In genomic region chr19:10419646-10420443, GRCh38 we compare ENCODE assay signal across 8 cellular contexts. TPM values are rescaled to one million over a fixed set of nuclear protein-coding genes. Genes with fewer than 3 reads are reported as not detected.
DNase-seq lines count a peak whose midpoint lies in the region; ATAC-seq and TF ChIP-seq lines count a peak whose summit lies in the region.

No MANE protein-coding gene starts in this region.

- H3K27ac ChIP-seq in cardiac muscle cell: no peak overlapping the region
- no peak overlapping the region for H3K27ac ChIP-seq in fibroblast of lung (ENCODE audit: insufficient read depth, low read length)

- peak overlapping the region; percentile 19 for H2AFZ ChIP-seq in fibroblast of lung (ENCODE audit: low read length)

- no peaks in the 10 kb centered on the region for H3K79me2 ChIP-seq in fibroblast of lung (ENCODE audit: control insufficient read depth, insufficient read depth, low read length)

- H3K4me3 ChIP-seq in cardiac muscle cell (peak overlapping the region; percentile 26), fibroblast of lung (replicated peaks in 1 of 4; ENCODE audit: control extremely low read depth in 1 of 4, insufficient read depth in 1 of 4, low read depth in 3 of 4, low read length in 4 of 4) (peak overlapping the region; percentile 42 to 50 (median 44)), skeletal muscle satellite cell (ENCODE audit: low read length) (peak overlapping the region; percentile 70)

- peaks cover 15% of the 10 kb centered on the region for H3K4me1 ChIP-seq in cardiac muscle cell (ENCODE audit: low read depth)
- H3K4me1 ChIP-seq in fibroblast of lung (ENCODE audit: control insufficient read depth, extremely low read depth, insufficient read depth, low read length): peaks cover 19% of the 10 kb centered on the region
- peaks cover 47% of the 10 kb centered on the region for H3K4me1 ChIP-seq in skeletal muscle satellite cell (ENCODE audit: control insufficient read depth, insufficient read depth, low read length)

- H3K4me2 ChIP-seq in fibroblast of lung (ENCODE audit: extremely low read depth, insufficient read depth, low read length) (peak overlapping the region; percentile 81), skeletal muscle satellite cell (ENCODE audit: low read length) (peak overlapping the region; percentile 89)

- H3K27me3 ChIP-seq in cardiac muscle cell (peaks cover 82% of the 10 kb centered on the region), fibroblast of lung (ENCODE audit: control insufficient read depth, insufficient read depth, low read length) (peaks cover 34% of the 10 kb centered on the region), skeletal muscle satellite cell (ENCODE audit: control insufficient read depth, insufficient read depth, low read length) (peaks cover 58% of the 10 kb centered on the region)

- H3K36me3 ChIP-seq in cardiac muscle cell (no peaks in the 10 kb centered on the region), fibroblast of lung (ENCODE audit: control insufficient read depth, insufficient read depth, low read length) (no peaks in the 10 kb centered on the region), skeletal muscle satellite cell (ENCODE audit: insufficient read depth, low read length) (no peaks in the 10 kb centered on the region)

- no peaks in the 10 kb centered on the region for H4K20me1 ChIP-seq in fibroblast of lung (ENCODE audit: control insufficient read depth, extremely low read depth, insufficient read depth, low read length)

- no peak for ATAC-seq in left cardiac atrium

- H3K9me3 ChIP-seq in cardiac muscle cell (ENCODE audit: low read depth) (no peaks in the 10 kb centered on the region), fibroblast of lung (ENCODE audit: control insufficient read depth, insufficient read depth, low read depth, low read length) (no peaks in the 10 kb centered on the region), skeletal muscle satellite cell (replicated peaks; ENCODE audit: low read length) (no peaks in the 10 kb centered on the region)

- H3K9ac ChIP-seq in fibroblast of lung (ENCODE audit: insufficient read depth, low read length) (no peak overlapping the region), skeletal muscle satellite cell (ENCODE audit: low read depth, low read length) (no peak overlapping the region)

- intact Hi-C loops in left cardiac atrium (cut with DNase I): no loop called here

- DNase-seq in cardiac muscle cell (ENCODE audit: low read depth in 1 of 2, low spot score in 1 of 2): peak; percentile 72
- no peak for DNase-seq in left cardiac atrium
- peak; percentile 67 to 76 for DNase-seq in NCI-H2081 (lab: John Stamatoyannopoulos, UW)
- DNase-seq in activated CD4-positive, alpha-beta T cell treated with anti-CD3 and anti-CD28 coated beads, Interleukin-2, amount 50 U/mL, for 48 hours: peak; percentile 57 to 62
- DNase-seq in fibroblast of lung (ENCODE audit: low read depth in 2 of 2): peak; percentile 50 to 82
- DNase-seq in NCI-H345 (lab: John Stamatoyannopoulos, UW): no peak
- no peak for DNase-seq in RKO (ENCODE audit: low spot score)

- no peak for TF ChIP-seq CTCF in cardiac muscle cell (IDR thresholded peaks at IDR 0.05; ENCODE audit: low read depth, low read length)
- no peak for TF ChIP-seq CTCF in fibroblast of lung (conservative IDR thresholded peaks at IDR 0.05 in 1 of 2, IDR thresholded peaks at IDR 0.05 in 1 of 2; ENCODE audit: low read depth in 1 of 2, low read length in 2 of 2)

RNA-seq across cellular contexts. Expression of gene PDE4A, which starts 0.5 kb away (rescaled TPM):
- total RNA-seq in cardiac muscle cell: 1.0 and 2.5 TPM in 2 replicates
- 2.4 and 3.4 TPM in 2 replicates for polyA plus RNA-seq in cardiac muscle cell
- total RNA-seq in left cardiac atrium: 10 to 100 TPM; 13.5 to 13.7 TPM
- total RNA-seq in fibroblast of lung: 3.1 and 4.1 TPM in 2 replicates
- 3.6 and 4.9 TPM in 2 replicates for polyA plus RNA-seq in fibroblast of lung
- 9.5 TPM in 2 replicates for polyA plus RNA-seq in fibroblast of lung (2012)
- polyA minus RNA-seq in fibroblast of lung (ENCODE audit: low replicate concordance): 30.4 and 42.3 TPM in 2 replicates
- 3.5 and 5.6 TPM in 2 replicates for total RNA-seq in skeletal muscle satellite cell (2012; rRNA removed)

RNA-seq across cellular contexts. Expression of gene CDC37, which starts 16.5 kb away (rescaled TPM):
- total RNA-seq in cardiac muscle cell: 240 and 298 TPM in 2 replicates
- polyA plus RNA-seq in cardiac muscle cell: 229 and 233 TPM in 2 replicates
- 100 to 1,000 TPM; 130 to 156 TPM for total RNA-seq in left cardiac atrium
- total RNA-seq in fibroblast of lung: 108 and 129 TPM in 2 replicates
- 266 and 342 TPM in 2 replicates for polyA plus RNA-seq in fibroblast of lung
- 177 and 255 TPM in 2 replicates for polyA plus RNA-seq in fibroblast of lung (2012)
- 139 and 172 TPM in 2 replicates for polyA minus RNA-seq in fibroblast of lung (ENCODE audit: low replicate concordance)
- 210 and 249 TPM in 2 replicates for total RNA-seq in skeletal muscle satellite cell (2012; rRNA removed)

RNA-seq across cellular contexts. Expression of gene TYK2, which starts 39.5 kb away (rescaled TPM):
- total RNA-seq in cardiac muscle cell (126 and 135 TPM in 2 replicates), left cardiac atrium (10 to 100 TPM; 57.3 to 59.3 TPM), fibroblast of lung (72.4 and 95.5 TPM in 2 replicates)
- polyA plus RNA-seq in cardiac muscle cell (142 and 148 TPM in 2 replicates), fibroblast of lung (17.4 and 24.0 TPM in 2 replicates)
- polyA plus RNA-seq in fibroblast of lung (2012): 44.5 and 59.0 TPM in 2 replicates
- polyA minus RNA-seq in fibroblast of lung (ENCODE audit: low replicate concordance): 111 and 241 TPM in 2 replicates
- total RNA-seq in skeletal muscle satellite cell (2012; rRNA removed): 65.9 and 74.0 TPM in 2 replicates

Comparison
In these comparisons a context has a peak if more than half of its experiments do, and no peak if none do; other contexts are left out.
1. DNase-seq: peak in cardiac muscle cell (2 of 2), NCI-H2081 (2 of 2), activated CD4-positive, alpha-beta T cell treated with anti-CD3 and anti-CD28 coated beads, Interleukin-2, amount 50 U/mL, for 48 hours (2 of 2) and fibroblast of lung (2 of 2); none in left cardiac atrium (single experiment), NCI-H345 (single experiment) and RKO (single experiment).
2. Peak in every context shown above with its lines, with median percentiles within 50 percentile points of each other: H3K4me3 ChIP-seq.